In the genomic region with DNA sequence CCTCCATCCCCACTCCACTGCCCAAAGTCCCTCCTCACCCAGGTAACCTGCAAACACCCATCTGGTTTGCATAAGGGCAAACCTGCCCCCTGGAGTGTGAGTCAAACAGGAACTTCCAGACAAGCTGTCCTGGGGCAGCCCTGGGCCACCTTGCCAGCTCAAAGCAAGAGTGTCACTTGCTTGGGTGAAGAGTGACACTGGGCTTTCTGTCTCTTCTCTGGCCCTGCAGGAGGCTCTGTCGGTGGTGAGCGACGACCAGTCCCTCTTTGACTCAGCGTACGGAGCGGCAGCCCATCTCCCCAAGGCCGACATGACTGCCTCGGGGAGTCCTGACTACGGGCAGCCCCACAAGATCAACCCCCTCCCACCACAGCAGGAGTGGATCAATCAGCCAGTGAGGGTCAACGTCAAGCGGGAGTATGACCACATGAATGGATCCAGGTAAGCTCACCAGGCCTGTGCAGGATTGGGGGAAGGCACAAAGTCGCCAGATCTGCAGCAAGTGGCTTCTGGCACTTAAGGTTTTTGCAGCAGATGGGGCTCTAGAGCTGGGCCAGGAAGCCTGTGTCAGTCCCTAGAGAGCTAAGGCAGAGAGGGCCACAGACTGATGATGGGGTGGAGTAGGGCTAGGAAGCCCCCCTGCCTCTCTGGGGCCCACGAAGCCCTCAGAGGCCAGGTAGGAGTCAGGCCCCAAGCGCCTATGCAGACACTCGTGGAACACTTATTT, we compare ENCODE assay signal across 9 cellular contexts.
DNase-seq lines count a peak whose midpoint lies in the region; ATAC-seq, FAIRE-seq and TF ChIP-seq lines count a peak whose summit lies in the region.
"Had no signal": no experiment of that assay in that cellular context is flagged by ENCODE, and none has a peak within 500 bp of the region (broad histone marks: within the 10 kb centered on the region; RNA-seq: fewer than 3 reads in every experiment).

No MANE protein-coding gene starts in this region.

- no TSS peak for BruUV-seq in A673 (replicated peaks; lab: Mats Ljungman, UMichigan)

- no peak overlapping the region for H3K27ac ChIP-seq in A673 (ENCODE audit: low read depth, low read length, poor library complexity, severe bottlenecking)

- no peak for FAIRE-seq in RCC 7860 (lab: Jason Lieb, UNC)

- H3K27me3 ChIP-seq in A673 (replicated peaks; ENCODE audit: insufficient read depth, low read depth, low read length, poor library complexity), result peaks cover 18% of the 10 kb centered on the region

- peak; percentile 67 for ATAC-seq in HG02852 (IDR thresholded peaks at IDR 0.05; ENCODE audit: unreplicated experiment)

- peak; percentile 67 for DNase-seq in activated effector memory CD4-positive, alpha-beta T cell treated with anti-CD3 and anti-CD28 coated beads, Interleukin-2, amount 50 U/mL, for 16 hours
- DNase-seq in activated effector memory CD4-positive, alpha-beta T cell treated with Interleukin-2 at 50 U/mL for 16 hours, result no peak
- peak; percentile 61 for DNase-seq in activated CD4-positive, CD25-positive, alpha-beta regulatory T cell treated with anti-CD3 and anti-CD28 coated beads, Interleukin-2, amount 50 U/mL, for 72 hours
- DNase-seq in stimulated activated CD8-positive, alpha-beta memory T cell treated with anti-CD3 and anti-CD28 coated beads, Interleukin-4, amount 100 ng/mL, for 48 hours, result peak; percentile 70
- no peak for DNase-seq in UCSD-AML1 (lab: John Stamatoyannopoulos, UW; ENCODE audit: unreplicated experiment)
- DNase-seq in A673 (ENCODE audit: low spot score), result no peak
- no peak for DNase-seq in RCC 7860 (ENCODE audit: low spot score)
- DNase-seq: NCI-H748 treated with DMSO at 0.1 percent for 48 hours had no signal

- intact Hi-C loops in A673 (cut with micrococcal nuclease; ENCODE audit: unreplicated experiment), result no loop called here

- H3K4me1 ChIP-seq in A673 (ENCODE audit: insufficient read depth, low read length, poor library complexity, severe bottlenecking), result no peaks in the 10 kb centered on the region

- H3K4me3 ChIP-seq in A673 (ENCODE audit: low read depth, low read length, poor library complexity, severe bottlenecking), result no peak overlapping the region

- H3K36me3 ChIP-seq in A673 (ENCODE audit: insufficient read depth, low read length, poor library complexity, severe bottlenecking), result no peaks in the 10 kb centered on the region

- no peaks in the 10 kb centered on the region for H3K9me3 ChIP-seq in A673 (ENCODE audit: low read depth, low read length, poor library complexity, severe bottlenecking)

- TF ChIP-seq CTCF in A673 (conservative IDR thresholded peaks at IDR 0.05; ENCODE audit: low read depth, low read length), result no peak

- POLR2A ChIA-PET in A673 (lab: Charles Lee; ENCODE audit: low non-redundant PET), result no interaction called here

- CTCF ChIA-PET in A673 (lab: Charles Lee), result no interaction called here

Comparison
In these comparisons a context has a peak if more than half of its experiments do, and no peak if none do; other contexts are left out.
1. DNase-seq: peak in activated effector memory CD4-positive, alpha-beta T cell treated with anti-CD3 and anti-CD28 coated beads, Interleukin-2, amount 50 U/mL, for 16 hours (single experiment), activated CD4-positive, CD25-positive, alpha-beta regulatory T cell treated with anti-CD3 and anti-CD28 coated beads, Interleukin-2, amount 50 U/mL, for 72 hours (single experiment) and stimulated activated CD8-positive, alpha-beta memory T cell treated with anti-CD3 and anti-CD28 coated beads, Interleukin-4, amount 100 ng/mL, for 48 hours (single experiment); none in activated effector memory CD4-positive, alpha-beta T cell treated with Interleukin-2 at 50 U/mL for 16 hours (single experiment), UCSD-AML1 (single experiment), A673 (single experiment) and RCC 7860 (single experiment).